15 cellular contexts compared by ENCODE assay signal in genomic region chr2:230784840-230785239, GRCh38.
A peak's percentile ranks its signal among the peaks of the same experiment; 100 is the strongest.
DNase-seq lines count a peak whose midpoint lies in the region; ATAC-seq, FAIRE-seq and TF ChIP-seq lines count a peak whose summit lies in the region.
"Had no signal": no experiment of that assay in that cellular context is flagged by ENCODE, and none has a peak within 500 bp of the region (broad histone marks: within the 10 kb centered on the region; RNA-seq: fewer than 3 reads in every experiment).

No MANE protein-coding gene starts in this region.

- 56% methylated on average over 2 of the region's 2 CpGs for WGBS in right cardiac atrium

- H3K4me3 Mint-ChIP-seq in activated naive CD4-positive, alpha-beta T cell treated with anti-CD3 and anti-CD28 coated beads, Interleukin-2, amount 50 U/mL, for 24 hours: no peak overlapping the region
- H3K4me3 Mint-ChIP-seq in astrocyte (ENCODE audit: unreplicated experiment): no peak overlapping the region

- H3K4me3 ChIP-seq in astrocyte (ENCODE audit: insufficient read depth, low read depth, low read length) (no peak overlapping the region), right cardiac atrium (ENCODE audit: low read length) (no peak overlapping the region), stomach smooth muscle (ENCODE audit: low read length in 2 of 2) (peak overlapping the region in 1 of 2 donors; percentile 37)
- H3K4me3 ChIP-seq: MG63, upper lobe of right lung had no signal

- H3K36me3 Mint-ChIP-seq in activated naive CD4-positive, alpha-beta T cell treated with anti-CD3 and anti-CD28 coated beads, Interleukin-2, amount 50 U/mL, for 24 hours: peaks cover 55% of the 10 kb centered on the region
- H3K36me3 Mint-ChIP-seq in astrocyte (ENCODE audit: low read depth, unreplicated experiment): peaks cover 69% of the 10 kb centered on the region

- H3K4me1 Mint-ChIP-seq in activated naive CD4-positive, alpha-beta T cell treated with anti-CD3 and anti-CD28 coated beads, Interleukin-2, amount 50 U/mL, for 24 hours: peaks cover 72% of the 10 kb centered on the region
- H3K4me1 Mint-ChIP-seq in astrocyte (ENCODE audit: low read depth, unreplicated experiment): peaks cover 21% of the 10 kb centered on the region

- H3K4me2 ChIP-seq in astrocyte (ENCODE audit: low read length): peak overlapping the region; percentile 17

- no peak overlapping the region for H3K27ac ChIP-seq in astrocyte (ENCODE audit: low read depth, low read length)
- H3K27ac ChIP-seq in right cardiac atrium (ENCODE audit: low read length): peak overlapping the region; percentile 85
- H3K27ac ChIP-seq in stomach smooth muscle (ENCODE audit: low read length): peak overlapping the region; percentile 38
- H3K27ac ChIP-seq: upper lobe of right lung, VCaP had no signal

- no peak overlapping the region for H2AFZ ChIP-seq in astrocyte (ENCODE audit: low read depth, low read length)

- intact Hi-C loops in right cardiac atrium (cut with DNase I): no loop called here

- no peak for ATAC-seq in right cardiac atrium
- ATAC-seq in GM18858 (IDR thresholded peaks at IDR 0.05; ENCODE audit: unreplicated experiment): no peak
- ATAC-seq: upper lobe of right lung had no signal

- peaks cover 18% of the 10 kb centered on the region for H3K36me3 ChIP-seq in astrocyte (ENCODE audit: insufficient read depth, low read length)
- H3K36me3 ChIP-seq in stomach smooth muscle (ENCODE audit: control insufficient read depth in 2 of 2, insufficient read depth in 2 of 2, low read length in 2 of 2): peaks cover 2 to 8% of the 10 kb centered on the region in 2 donors

- H3K9me3 Mint-ChIP-seq in activated naive CD4-positive, alpha-beta T cell treated with anti-CD3 and anti-CD28 coated beads, Interleukin-2, amount 50 U/mL, for 24 hours: peaks cover 12% of the 10 kb centered on the region
- peaks cover 31% of the 10 kb centered on the region for H3K9me3 Mint-ChIP-seq in astrocyte (ENCODE audit: unreplicated experiment)

- H3K9ac ChIP-seq in astrocyte (ENCODE audit: low read length): no peak overlapping the region
- no peak overlapping the region for H3K9ac ChIP-seq in stomach smooth muscle (ENCODE audit: low read length in 2 of 2)

- FAIRE-seq in astrocyte (lab: Jason Lieb, UNC): no peak
- FAIRE-seq: GM18507 had no signal

- H3K27me3 ChIP-seq in astrocyte (ENCODE audit: insufficient read depth, low read length) (no peaks in the 10 kb centered on the region), right cardiac atrium (ENCODE audit: control insufficient read depth, insufficient read depth) (no peaks in the 10 kb centered on the region), stomach smooth muscle (ENCODE audit: control insufficient read depth in 1 of 2, insufficient read depth in 2 of 2, low read length in 2 of 2) (no peaks in the 10 kb centered on the region)
- H3K27me3 ChIP-seq: MG63, upper lobe of right lung had no signal

- DNase-seq in activated naive CD4-positive, alpha-beta T cell (lab: John Stamatoyannopoulos, UW): no peak
- DNase-seq in astrocyte (ENCODE audit: low read depth) (peak; percentile 35), right cardiac atrium (no peak), GM13976 (ENCODE audit: low spot score) (no peak), NCI-H526 treated with DMSO at 0.1 percent for 48 hours (lab: John Stamatoyannopoulos, UW) (no peak)
- DNase-seq: mesenchymal stem cell, MG63, NCI-H446, RPMI8226, upper lobe of right lung had no signal

- H3K79me2 ChIP-seq in astrocyte (ENCODE audit: insufficient read depth, low read length): peaks cover 90% of the 10 kb centered on the region

- in situ Hi-C loops in GM13976 (cut with MboI; ENCODE audit: low sequenced_read_pairs, unreplicated experiment): no loop called here

- TF ChIP-seq CTCF in astrocyte (IDR thresholded peaks at IDR 0.05; ENCODE audit: insufficient read depth, low read depth, low read length) (no peak), GM13976 (IDR thresholded peaks at IDR 0.05; ENCODE audit: borderline replicate concordance, control extremely low read depth, extremely low read depth, insufficient read depth, missing control alignments) (no peak)

- H3K9me3 ChIP-seq in astrocyte (ENCODE audit: insufficient read depth, low read depth, low read length) (no peaks in the 10 kb centered on the region), right cardiac atrium (ENCODE audit: control insufficient read depth, low read length) (no peaks in the 10 kb centered on the region), stomach smooth muscle (ENCODE audit: control insufficient read depth in 2 of 2, low read length in 2 of 2) (peaks cover 6 to 13% of the 10 kb centered on the region in 2 donors)

- peaks cover 11% of the 10 kb centered on the region for H3K4me1 ChIP-seq in astrocyte (ENCODE audit: insufficient read depth, low read length)
- H3K4me1 ChIP-seq in right cardiac atrium (ENCODE audit: control insufficient read depth, insufficient read depth, low read length): peaks cover 9% of the 10 kb centered on the region
- H3K4me1 ChIP-seq in stomach smooth muscle (ENCODE audit: control insufficient read depth, insufficient read depth, low read length): peaks cover 7% of the 10 kb centered on the region

- H3K27ac Mint-ChIP-seq in activated naive CD4-positive, alpha-beta T cell treated with anti-CD3 and anti-CD28 coated beads, Interleukin-2, amount 50 U/mL, for 24 hours: peak overlapping the region; percentile 56
- H3K27ac Mint-ChIP-seq in astrocyte (ENCODE audit: unreplicated experiment): peak overlapping the region; percentile 42

- peaks cover 4% of the 10 kb centered on the region for H4K20me1 ChIP-seq in astrocyte (ENCODE audit: insufficient read depth, low read length)

- no peaks in the 10 kb centered on the region for H3K27me3 Mint-ChIP-seq in activated naive CD4-positive, alpha-beta T cell treated with anti-CD3 and anti-CD28 coated beads, Interleukin-2, amount 50 U/mL, for 24 hours
- H3K27me3 Mint-ChIP-seq in astrocyte (ENCODE audit: low read depth, unreplicated experiment): no peaks in the 10 kb centered on the region
